11 cellular contexts compared by ENCODE assay signal in genomic region chr1:170168263-170168662, GRCh38. TPM values are rescaled to one million over a fixed set of nuclear protein-coding genes. Genes with fewer than 3 reads are reported as not detected.
DNase-seq lines count a peak whose midpoint lies in the region; TF ChIP-seq lines count a peak whose summit lies in the region.
"Had no signal": no experiment of that assay in that cellular context is flagged by ENCODE, and none has a peak within 500 bp of the region (broad histone marks: within the 10 kb centered on the region; RNA-seq: fewer than 3 reads in every experiment).

No MANE protein-coding gene starts in this region.

- H3K36me3 ChIP-seq in Karpas-422 (ENCODE audit: insufficient read depth, low read length): no peaks in the 10 kb centered on the region
- H3K36me3 ChIP-seq: SJCRH30 had no signal

- peaks cover 21% of the 10 kb centered on the region for H3K4me1 Mint-ChIP-seq in HFFc6 (ENCODE audit: low read depth)
- peaks cover 6 to 9% of the 10 kb centered on the region in 2 donors for H3K4me1 Mint-ChIP-seq in immature natural killer cell
- H3K4me1 Mint-ChIP-seq: stimulated activated memory B cell treated with anti-CD40 and anti-IgM and Interleukin-4, amounts not matched to agents 10 μg/mL and 1 μg/mL and 100 μg/mL, for 72 hours had no signal

- H3K9me3 Mint-ChIP-seq in HFFc6 (peaks cover 14% of the 10 kb centered on the region), immature natural killer cell (peaks cover 0 to 12% (median 4%) of the 10 kb centered on the region in 6 donors)

- H3K36me3 Mint-ChIP-seq in HFFc6 (ENCODE audit: low read depth) (peaks cover 13% of the 10 kb centered on the region; the same call in 1 of the 2 replicates), immature natural killer cell (no peaks in the 10 kb centered on the region)
- H3K36me3 Mint-ChIP-seq: stimulated activated memory B cell treated with anti-CD40 and anti-IgM and Interleukin-4, amounts not matched to agents 10 μg/mL and 1 μg/mL and 100 μg/mL, for 72 hours had no signal

- H3K27me3 ChIP-seq in dorsolateral prefrontal cortex: no peaks in the 10 kb centered on the region
- H3K27me3 ChIP-seq in Karpas-422 (ENCODE audit: low read length): no peaks in the 10 kb centered on the region
- H3K27me3 ChIP-seq: SJCRH30 had no signal

- H3K4me1 ChIP-seq in Karpas-422 (ENCODE audit: low read length): no peaks in the 10 kb centered on the region; the same call in 1 of the 2 replicates

- DNase-seq in AG08396 (ENCODE audit: low spot score) (peak; percentile 13), HFFc6 (peak; percentile 29), SW480 (ENCODE audit: low spot score) (peak; percentile 67), immature natural killer cell (peak in 2 of 3 donors; percentile 0 to 3), dorsolateral prefrontal cortex (no peak), NCI-H1436 (lab: John Stamatoyannopoulos, UW) (no peak), Karpas-422 (no peak), ecto neural progenitor cell (ENCODE audit: low spot score) (no peak)
- DNase-seq: central memory CD4-positive, alpha-beta T cell had no signal

- no peaks in the 10 kb centered on the region for H3K9me2 ChIP-seq in Karpas-422 (replicated peaks; ENCODE audit: insufficient read depth, low read length)

- H3K27ac Mint-ChIP-seq in HFFc6 (peak overlapping the region; percentile 83), immature natural killer cell (peak overlapping the region in 2 of 6 donors; percentile 62 to 78)
- H3K27ac Mint-ChIP-seq: stimulated activated memory B cell treated with anti-CD40 and anti-IgM and Interleukin-4, amounts not matched to agents 10 μg/mL and 1 μg/mL and 100 μg/mL, for 72 hours had no signal

- no peaks in the 10 kb centered on the region for H3K79me2 ChIP-seq in Karpas-422 (ENCODE audit: low read length)

- intact Hi-C loops in dorsolateral prefrontal cortex (cut with DNase I): no loop called here

- H3K27me3 Mint-ChIP-seq in HFFc6 (ENCODE audit: insufficient read depth) (no peaks in the 10 kb centered on the region), immature natural killer cell (ENCODE audit: low read depth in 3 of 3) (peaks cover 0 to 4% (median 0%) of the 10 kb centered on the region in 3 donors)

- no peak overlapping the region for H3K9ac ChIP-seq in Karpas-422 (ENCODE audit: low read length)

- H3K4me2 ChIP-seq in Karpas-422 (ENCODE audit: low read depth, low read length, poor library complexity, severe bottlenecking): no peak overlapping the region

- H4K20me1 ChIP-seq in Karpas-422 (ENCODE audit: insufficient read depth, low read depth, low read length): no peaks in the 10 kb centered on the region

- TF ChIP-seq CTCF in HFFc6 (IDR thresholded peaks at IDR 0.05) (no peak), dorsolateral prefrontal cortex (IDR thresholded peaks at IDR 0.05 in 54 of 56, conservative IDR thresholded peaks at IDR 0.05 in 2 of 56; ENCODE audit: low read depth in 1 of 56, partially characterized antibody in 56 of 56) (no peak)

- H2AFZ ChIP-seq in Karpas-422 (ENCODE audit: low read length): no peak overlapping the region

- no peaks in the 10 kb centered on the region for H3K9me3 ChIP-seq in Karpas-422 (ENCODE audit: low read length)
- H3K9me3 ChIP-seq: SJCRH30 had no signal

- H3K4me3 Mint-ChIP-seq in HFFc6 (peak overlapping the region; percentile 87), immature natural killer cell (peak overlapping the region in 2 of 5 donors; percentile 54 to 57)
- H3K4me3 Mint-ChIP-seq: stimulated activated memory B cell treated with anti-CD40 and anti-IgM and Interleukin-4, amounts not matched to agents 10 μg/mL and 1 μg/mL and 100 μg/mL, for 72 hours had no signal

- H3K27ac ChIP-seq in dorsolateral prefrontal cortex (no peak overlapping the region), Karpas-422 (ENCODE audit: low read length) (no peak overlapping the region)
- H3K27ac ChIP-seq: SJCRH30 had no signal

- H3K4me3 ChIP-seq in dorsolateral prefrontal cortex (peak overlapping the region in 4 of 59 donors; percentile 4 to 23 (median 12)), Karpas-422 (ENCODE audit: low read length) (no peak overlapping the region)
- H3K4me3 ChIP-seq: SJCRH30 had no signal

RNA-seq across cellular contexts. Expression of gene NTMT2, which starts 22.5 kb away (rescaled TPM):
- not detected for total RNA-seq in HFFc6 (2021; fragmentation: NEBNext Ultra II Directional; extraction: Animal tissue kit (Norgen Biotek cat#: 25700))
- not detected for polyA plus RNA-seq in immature natural killer cell
- total RNA-seq in dorsolateral prefrontal cortex: under 1 TPM in 1 of 120 experiments, not detected in 119; 0.69 TPM
- total RNA-seq in Karpas-422 (2014; rRNA removed; shearing (Covaris generic); ENCODE audit: low replicate concordance): not detected in 2 replicates
- total RNA-seq: SJCRH30 had no signal

Comparison
In these comparisons a context has a peak if more than half of its experiments do, and no peak if none do; other contexts are left out.
1. DNase-seq: peak in AG08396 (single experiment), HFFc6 (single experiment), SW480 (single experiment) and immature natural killer cell (2 of 3); none in dorsolateral prefrontal cortex (0 of 10), NCI-H1436 (single experiment), Karpas-422 (single experiment) and ecto neural progenitor cell (single experiment).